Comparison of ENCODE assay signal across 1 cellular context in the genomic region with DNA sequence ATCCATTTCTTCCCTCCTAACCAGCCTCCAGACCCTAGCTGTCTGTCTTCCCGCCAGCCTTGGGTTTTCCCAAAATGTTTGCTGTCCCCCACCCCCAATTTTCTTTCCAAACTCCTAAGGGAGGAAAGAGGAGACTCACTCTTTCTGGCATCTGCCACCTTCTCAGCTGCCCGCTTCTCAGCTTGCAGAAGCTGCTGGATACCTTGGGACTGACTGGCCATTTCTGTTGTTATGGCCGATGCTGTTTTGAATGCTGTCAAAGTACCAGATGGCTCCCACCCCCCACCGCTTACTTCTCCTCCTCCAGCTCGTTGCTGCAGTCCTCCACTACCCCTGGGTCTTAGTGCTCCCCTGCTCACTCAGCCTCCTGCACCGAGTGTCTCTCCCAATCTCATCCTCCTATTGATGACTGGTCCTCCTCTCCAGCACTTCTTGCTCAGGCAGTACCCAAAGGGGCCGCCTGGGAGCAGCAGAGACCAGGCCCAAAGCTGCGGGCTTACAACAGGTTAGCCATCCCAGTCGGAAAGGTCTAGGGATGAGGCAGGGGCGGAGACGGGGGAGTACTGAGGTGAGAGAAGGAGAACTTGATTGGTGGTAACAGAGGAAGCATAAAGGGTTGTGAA.
TF ChIP-seq lines count a peak whose summit lies in the region.

A gene (minus strand): TSS at position 270 of the 623 bp plus-strand sequence. CDS start 49 bp downstream, at position 221.

TF ChIP-seq in GM12878, 131 proteins besides CTCF, POLR2A, EP300 and RAD21 (continued from another document):
- TF ChIP-seq, protein P1, sequence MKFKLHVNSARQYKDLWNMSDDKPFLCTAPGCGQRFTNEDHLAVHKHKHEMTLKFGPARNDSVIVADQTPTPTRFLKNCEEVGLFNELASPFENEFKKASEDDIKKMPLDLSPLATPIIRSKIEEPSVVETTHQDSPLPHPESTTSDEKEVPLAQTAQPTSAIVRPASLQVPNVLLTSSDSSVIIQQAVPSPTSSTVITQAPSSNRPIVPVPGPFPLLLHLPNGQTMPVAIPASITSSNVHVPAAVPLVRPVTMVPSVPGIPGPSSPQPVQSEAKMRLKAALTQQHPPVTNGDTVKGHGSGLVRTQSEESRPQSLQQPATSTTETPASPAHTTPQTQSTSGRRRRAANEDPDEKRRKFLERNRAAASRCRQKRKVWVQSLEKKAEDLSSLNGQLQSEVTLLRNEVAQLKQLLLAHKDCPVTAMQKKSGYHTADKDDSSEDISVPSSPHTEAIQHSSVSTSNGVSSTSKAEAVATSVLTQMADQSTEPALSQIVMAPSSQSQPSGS (IDR thresholded peaks at IDR 0.05; ENCODE audit: low read length) = no peak
- TF ChIP-seq ZNF207 (IDR thresholded peaks at IDR 0.05; ENCODE audit: borderline replicate concordance) (peak; percentile 25; the same call in 1 of the 2 replicates), NR2F1 (conservative IDR thresholded peaks at IDR 0.05) (peak; percentile 41; the same call in 1 of the 2 replicates), RCOR1 (conservative IDR thresholded peaks at IDR 0.05; ENCODE audit: low read depth, low read length) (peak; percentile 63; the same call in 1 of the 2 replicates), ZSCAN29 (IDR thresholded peaks at IDR 0.05) (no peak), FOXM1 (IDR thresholded peaks at IDR 0.05; ENCODE audit: low read depth, low read length) (no peak), EED (IDR thresholded peaks at IDR 0.05; ENCODE audit: low read depth) (peak; percentile 81; the same call in 1 of the 2 replicates), CHD2 (IDR thresholded peaks at IDR 0.05; ENCODE audit: borderline replicate concordance, low read depth, low read length) (peak; percentile 25; the same call in 1 of the 2 replicates), STAT1 (conservative IDR thresholded peaks at IDR 0.05) (peak; percentile 66; the same call in 1 of the 2 replicates), EGR1 (IDR thresholded peaks at IDR 0.05; ENCODE audit: borderline replicate concordance in 1 of 2, low read depth in 2 of 2, low read length in 2 of 2) (peak in 1 of 2 experiments; percentile 43; a peak in 1 of 3 replicates), KAT2A (conservative IDR thresholded peaks at IDR 0.05; ENCODE audit: control insufficient read depth, low read depth, low read length) (no peak), YY1 (IDR thresholded peaks at IDR 0.05; ENCODE audit: low read depth, low read length) (peak; percentile 65), SMAD1 (IDR thresholded peaks at IDR 0.05; ENCODE audit: low read depth, partially characterized antibody) (no peak), SRF (IDR thresholded peaks at IDR 0.05; ENCODE audit: low read depth in 2 of 2, low read length in 2 of 2) (0 out of 4 replicates have a peak, but pooled peaks of 1 of the 2 experiments have one; percentile 62), RB1 (IDR thresholded peaks at IDR 0.05; ENCODE audit: borderline replicate concordance) (peak; percentile 41; the same call in 1 of the 2 replicates), GABPA (IDR thresholded peaks at IDR 0.05; ENCODE audit: low read depth) (peak; percentile 64; the same call in 1 of the 2 replicates), HCFC1 (IDR thresholded peaks at IDR 0.05; ENCODE audit: low read length) (peak; percentile 57), IKZF2 (IDR thresholded peaks at IDR 0.05) (peak; percentile 90 to 92), BACH1 (IDR thresholded peaks at IDR 0.05; ENCODE audit: borderline replicate concordance) (0 out of 2 replicates have a peak, but pooled peaks have one; percentile 29), SMC3 (IDR thresholded peaks at IDR 0.05; ENCODE audit: borderline replicate concordance, low read length) (peak; percentile 95), SIN3A (IDR thresholded peaks at IDR 0.05; ENCODE audit: low read depth, low read length) (peak; percentile 57; the same call in 1 of the 2 replicates), SP1 (IDR thresholded peaks at IDR 0.05; ENCODE audit: low read depth, low read length) (peak; percentile 42), LARP7 (IDR thresholded peaks at IDR 0.05) (no peak), CREM (IDR thresholded peaks at IDR 0.05; ENCODE audit: low read depth) (peak; percentile 58), MEF2A (IDR thresholded peaks at IDR 0.05; ENCODE audit: insufficient read depth, low read depth, low read length) (0 out of 2 replicates have a peak, but pooled peaks have one; percentile 17), SIX5 (IDR thresholded peaks at IDR 0.05; ENCODE audit: low read depth, low read length, severe bottlenecking) (peak; percentile 39), SMARCA5 (IDR thresholded peaks at IDR 0.05) (peak; percentile 90; the same call in 1 of the 2 replicates), HDAC2 (IDR thresholded peaks at IDR 0.05) (no peak), CEBPB (IDR thresholded peaks at IDR 0.05; ENCODE audit: borderline replicate concordance in 1 of 2, low read depth in 2 of 2, low read length in 2 of 2) (no peak), CREB1 (IDR thresholded peaks at IDR 0.05; ENCODE audit: low read depth) (0 out of 2 replicates have a peak, but pooled peaks have one; percentile 38)
- TF ChIP-seq, protein P2, sequence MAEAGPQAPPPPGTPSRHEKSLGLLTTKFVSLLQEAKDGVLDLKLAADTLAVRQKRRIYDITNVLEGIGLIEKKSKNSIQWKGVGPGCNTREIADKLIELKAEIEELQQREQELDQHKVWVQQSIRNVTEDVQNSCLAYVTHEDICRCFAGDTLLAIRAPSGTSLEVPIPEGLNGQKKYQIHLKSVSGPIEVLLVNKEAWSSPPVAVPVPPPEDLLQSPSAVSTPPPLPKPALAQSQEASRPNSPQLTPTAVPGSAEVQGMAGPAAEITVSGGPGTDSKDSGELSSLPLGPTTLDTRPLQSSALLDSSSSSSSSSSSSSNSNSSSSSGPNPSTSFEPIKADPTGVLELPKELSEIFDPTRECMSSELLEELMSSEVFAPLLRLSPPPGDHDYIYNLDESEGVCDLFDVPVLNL (IDR thresholded peaks at IDR 0.05; ENCODE audit: low read depth, low read length) = no peak
- TF ChIP-seq, protein P3, sequence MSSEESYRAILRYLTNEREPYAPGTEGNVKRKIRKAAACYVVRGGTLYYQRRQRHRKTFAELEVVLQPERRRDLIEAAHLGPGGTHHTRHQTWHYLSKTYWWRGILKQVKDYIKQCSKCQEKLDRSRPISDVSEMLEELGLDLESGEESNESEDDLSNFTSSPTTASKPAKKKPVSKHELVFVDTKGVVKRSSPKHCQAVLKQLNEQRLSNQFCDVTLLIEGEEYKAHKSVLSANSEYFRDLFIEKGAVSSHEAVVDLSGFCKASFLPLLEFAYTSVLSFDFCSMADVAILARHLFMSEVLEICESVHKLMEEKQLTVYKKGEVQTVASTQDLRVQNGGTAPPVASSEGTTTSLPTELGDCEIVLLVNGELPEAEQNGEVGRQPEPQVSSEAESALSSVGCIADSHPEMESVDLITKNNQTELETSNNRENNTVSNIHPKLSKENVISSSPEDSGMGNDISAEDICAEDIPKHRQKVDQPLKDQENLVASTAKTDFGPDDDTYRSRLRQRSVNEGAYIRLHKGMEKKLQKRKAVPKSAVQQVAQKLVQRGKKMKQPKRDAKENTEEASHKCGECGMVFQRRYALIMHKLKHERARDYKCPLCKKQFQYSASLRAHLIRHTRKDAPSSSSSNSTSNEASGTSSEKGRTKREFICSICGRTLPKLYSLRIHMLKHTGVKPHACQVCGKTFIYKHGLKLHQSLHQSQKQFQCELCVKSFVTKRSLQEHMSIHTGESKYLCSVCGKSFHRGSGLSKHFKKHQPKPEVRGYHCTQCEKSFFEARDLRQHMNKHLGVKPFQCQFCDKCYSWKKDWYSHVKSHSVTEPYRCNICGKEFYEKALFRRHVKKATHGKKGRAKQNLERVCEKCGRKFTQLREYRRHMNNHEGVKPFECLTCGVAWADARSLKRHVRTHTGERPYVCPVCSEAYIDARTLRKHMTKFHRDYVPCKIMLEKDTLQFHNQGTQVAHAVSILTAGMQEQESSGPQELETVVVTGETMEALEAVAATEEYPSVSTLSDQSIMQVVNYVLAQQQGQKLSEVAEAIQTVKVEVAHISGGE (CRISPR knock-in tag; IDR thresholded peaks at IDR 0.05) = 0 out of 2 replicates have a peak, but pooled peaks have one; percentile 36
- TF ChIP-seq, protein P4, sequence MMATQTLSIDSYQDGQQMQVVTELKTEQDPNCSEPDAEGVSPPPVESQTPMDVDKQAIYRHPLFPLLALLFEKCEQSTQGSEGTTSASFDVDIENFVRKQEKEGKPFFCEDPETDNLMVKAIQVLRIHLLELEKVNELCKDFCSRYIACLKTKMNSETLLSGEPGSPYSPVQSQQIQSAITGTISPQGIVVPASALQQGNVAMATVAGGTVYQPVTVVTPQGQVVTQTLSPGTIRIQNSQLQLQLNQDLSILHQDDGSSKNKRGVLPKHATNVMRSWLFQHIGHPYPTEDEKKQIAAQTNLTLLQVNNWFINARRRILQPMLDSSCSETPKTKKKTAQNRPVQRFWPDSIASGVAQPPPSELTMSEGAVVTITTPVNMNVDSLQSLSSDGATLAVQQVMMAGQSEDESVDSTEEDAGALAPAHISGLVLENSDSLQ (IDR thresholded peaks at IDR 0.05) = 0 out of 2 replicates have a peak, but pooled peaks have one; percentile 9
- TF ChIP-seq, protein P5, sequence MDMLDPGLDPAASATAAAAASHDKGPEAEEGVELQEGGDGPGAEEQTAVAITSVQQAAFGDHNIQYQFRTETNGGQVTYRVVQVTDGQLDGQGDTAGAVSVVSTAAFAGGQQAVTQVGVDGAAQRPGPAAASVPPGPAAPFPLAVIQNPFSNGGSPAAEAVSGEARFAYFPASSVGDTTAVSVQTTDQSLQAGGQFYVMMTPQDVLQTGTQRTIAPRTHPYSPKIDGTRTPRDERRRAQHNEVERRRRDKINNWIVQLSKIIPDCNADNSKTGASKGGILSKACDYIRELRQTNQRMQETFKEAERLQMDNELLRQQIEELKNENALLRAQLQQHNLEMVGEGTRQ (IDR thresholded peaks at IDR 0.05; ENCODE audit: borderline replicate concordance, low read depth, low read length) = no peak
- TF ChIP-seq, protein P6, sequence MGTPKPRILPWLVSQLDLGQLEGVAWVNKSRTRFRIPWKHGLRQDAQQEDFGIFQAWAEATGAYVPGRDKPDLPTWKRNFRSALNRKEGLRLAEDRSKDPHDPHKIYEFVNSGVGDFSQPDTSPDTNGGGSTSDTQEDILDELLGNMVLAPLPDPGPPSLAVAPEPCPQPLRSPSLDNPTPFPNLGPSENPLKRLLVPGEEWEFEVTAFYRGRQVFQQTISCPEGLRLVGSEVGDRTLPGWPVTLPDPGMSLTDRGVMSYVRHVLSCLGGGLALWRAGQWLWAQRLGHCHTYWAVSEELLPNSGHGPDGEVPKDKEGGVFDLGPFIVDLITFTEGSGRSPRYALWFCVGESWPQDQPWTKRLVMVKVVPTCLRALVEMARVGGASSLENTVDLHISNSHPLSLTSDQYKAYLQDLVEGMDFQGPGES (IDR thresholded peaks at IDR 0.05) = 0 out of 2 replicates have a peak, but pooled peaks have one; percentile 22
